In the genomic region with DNA sequence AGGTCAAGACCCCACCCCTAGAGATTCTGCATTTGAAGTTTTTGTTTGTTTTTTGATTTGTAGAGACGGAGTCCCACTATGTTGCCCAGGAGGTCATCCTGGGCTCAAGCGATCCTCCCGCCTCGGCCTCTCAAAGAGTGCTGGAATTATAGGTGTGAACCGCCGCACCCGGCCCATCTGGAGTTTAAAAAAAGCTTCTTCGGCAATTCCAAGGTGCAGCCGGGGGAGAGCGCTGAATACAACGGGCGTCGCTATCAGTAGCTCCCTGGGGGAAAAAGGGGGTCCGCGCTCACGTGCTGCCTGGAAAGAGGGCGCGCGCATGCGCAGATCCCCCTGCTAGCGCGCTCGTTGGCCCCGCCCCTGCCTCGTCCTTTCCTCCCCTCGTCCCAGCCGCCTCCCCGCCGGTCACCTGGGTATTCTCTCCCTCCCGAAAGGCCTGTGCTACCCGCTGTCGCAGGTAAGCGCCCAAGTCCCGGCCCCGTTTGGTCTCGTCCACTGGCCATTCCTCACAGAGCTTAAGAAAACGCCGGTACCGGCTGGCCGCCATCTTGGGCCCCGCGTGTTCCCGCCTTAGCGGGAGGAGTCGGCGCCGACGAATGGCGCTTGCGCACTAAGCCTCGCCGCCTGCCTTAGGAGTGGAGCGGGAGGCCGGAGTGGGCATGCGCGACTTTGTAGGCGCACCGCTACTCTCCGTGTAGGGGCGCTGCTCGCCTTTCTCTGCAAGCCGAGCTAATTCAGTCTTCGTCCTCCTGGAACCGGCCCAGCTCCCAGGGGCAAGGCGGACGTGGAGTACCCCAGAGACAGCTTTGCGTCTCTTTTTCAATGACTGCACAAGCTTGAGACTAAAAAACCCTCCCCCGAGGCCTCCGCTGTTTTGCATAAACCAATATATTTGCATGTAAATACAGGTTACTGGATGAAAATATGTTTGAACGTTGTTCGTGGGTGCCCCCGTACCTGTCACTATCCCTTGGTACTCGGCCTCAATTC, we compare ENCODE assay signal across 1 cellular context.
A peak's percentile ranks its signal among the peaks of the same experiment; 100 is the strongest.
TF ChIP-seq lines count a peak whose summit lies in the region.

UQCC2 (minus strand) TSS at position 561 of the 990 bp plus-strand sequence; CDS start at position 547, 14 bp downstream.

TF ChIP-seq in HepG2, 621 proteins besides CTCF, POLR2A, EP300 and RAD21 (continued from another document and continues in another):
- TF ChIP-seq, protein P1, sequence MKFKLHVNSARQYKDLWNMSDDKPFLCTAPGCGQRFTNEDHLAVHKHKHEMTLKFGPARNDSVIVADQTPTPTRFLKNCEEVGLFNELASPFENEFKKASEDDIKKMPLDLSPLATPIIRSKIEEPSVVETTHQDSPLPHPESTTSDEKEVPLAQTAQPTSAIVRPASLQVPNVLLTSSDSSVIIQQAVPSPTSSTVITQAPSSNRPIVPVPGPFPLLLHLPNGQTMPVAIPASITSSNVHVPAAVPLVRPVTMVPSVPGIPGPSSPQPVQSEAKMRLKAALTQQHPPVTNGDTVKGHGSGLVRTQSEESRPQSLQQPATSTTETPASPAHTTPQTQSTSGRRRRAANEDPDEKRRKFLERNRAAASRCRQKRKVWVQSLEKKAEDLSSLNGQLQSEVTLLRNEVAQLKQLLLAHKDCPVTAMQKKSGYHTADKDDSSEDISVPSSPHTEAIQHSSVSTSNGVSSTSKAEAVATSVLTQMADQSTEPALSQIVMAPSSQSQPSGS (CRISPR knock-in tag; IDR thresholded peaks at IDR 0.05) = no peak; the same call in 1 of the 2 replicates
- TF ChIP-seq LRRFIP1 (CRISPR knock-in tag; conservative IDR thresholded peaks at IDR 0.05) (no peak), MXD4 (CRISPR knock-in tag; IDR thresholded peaks at IDR 0.05) (peak; percentile 83), ZIK1 (CRISPR knock-in tag; IDR thresholded peaks at IDR 0.05; ENCODE audit: borderline replicate concordance, low read depth) (no peak; the same call in 1 of the 2 replicates), RXRB (CRISPR knock-in tag; IDR thresholded peaks at IDR 0.05; ENCODE audit: borderline replicate concordance) (no peak), CENPT (CRISPR knock-in tag; IDR thresholded peaks at IDR 0.05; ENCODE audit: low read depth) (peak; percentile 63; the same call in 1 of the 2 replicates), ZNF557 (CRISPR knock-in tag; IDR thresholded peaks at IDR 0.05) (no peak), TARDBP (CRISPR knock-in tag; IDR thresholded peaks at IDR 0.05) (peak; percentile 89), PTBP1 (IDR thresholded peaks at IDR 0.05; ENCODE audit: low read depth, low read length, poor library complexity, severe bottlenecking) (no peak), THAP8 (CRISPR knock-in tag; IDR thresholded peaks at IDR 0.05; ENCODE audit: borderline replicate concordance) (no peak; the same call in 1 of the 2 replicates), ZBTB33 (CRISPR knock-in tag; IDR thresholded peaks at IDR 0.05) (no peak), PAX8 (CRISPR knock-in tag; IDR thresholded peaks at IDR 0.05; ENCODE audit: borderline replicate concordance) (peak; percentile 99; the same call in 1 of the 2 replicates), ZNF614 (CRISPR knock-in tag; IDR thresholded peaks at IDR 0.05; ENCODE audit: borderline replicate concordance) (peak; percentile 88; the same call in 1 of the 2 replicates), PPARG (CRISPR knock-in tag; conservative IDR thresholded peaks at IDR 0.05) (peak; percentile 10; the same call in 1 of the 2 replicates), SMARCC2 (IDR thresholded peaks at IDR 0.05) (no peak), SALL2 (CRISPR knock-in tag; IDR thresholded peaks at IDR 0.05) (peak; percentile 82), ZFAT (CRISPR knock-in tag; conservative IDR thresholded peaks at IDR 0.05) (peak; percentile 80), RBM39 (IDR thresholded peaks at IDR 0.05; ENCODE audit: low read depth, low read length, poor library complexity, severe bottlenecking) (peak; percentile 95), ZNF775 (CRISPR knock-in tag; IDR thresholded peaks at IDR 0.05; ENCODE audit: borderline replicate concordance) (no peak), FOXA3 (CRISPR knock-in tag; IDR thresholded peaks at IDR 0.05) (no peak), PAF1 (CRISPR knock-in tag; IDR thresholded peaks at IDR 0.05) (no peak), EZH2 (conservative IDR thresholded peaks at IDR 0.05; ENCODE audit: low read depth, low read length) (no peak), SCMH1 (CRISPR knock-in tag; IDR thresholded peaks at IDR 0.05; ENCODE audit: borderline replicate concordance) (no peak), ZNF777 (CRISPR knock-in tag; IDR thresholded peaks at IDR 0.05) (peak; percentile 70), ELF4 (CRISPR knock-in tag; IDR thresholded peaks at IDR 0.05; ENCODE audit: borderline replicate concordance) (peak; percentile 76), ZNF746 (CRISPR knock-in tag; IDR thresholded peaks at IDR 0.05) (no peak), PHF21A (CRISPR knock-in tag; IDR thresholded peaks at IDR 0.05) (peak; percentile 89), MED8 (CRISPR knock-in tag; IDR thresholded peaks at IDR 0.05; ENCODE audit: insufficient replicate concordance) (peak; percentile 30), NAIF1 (CRISPR knock-in tag; IDR thresholded peaks at IDR 0.05; ENCODE audit: borderline replicate concordance) (0 out of 2 replicates have a peak, but pooled peaks have one; percentile 85), ZNF569 (CRISPR knock-in tag; IDR thresholded peaks at IDR 0.05; ENCODE audit: borderline replicate concordance) (no peak), YEATS2 (CRISPR knock-in tag; IDR thresholded peaks at IDR 0.05; ENCODE audit: borderline replicate concordance) (peak; percentile 86), RARG (CRISPR knock-in tag; IDR thresholded peaks at IDR 0.05; ENCODE audit: low read depth) (peak; percentile 98), SETDB1 (CRISPR knock-in tag; IDR thresholded peaks at IDR 0.05; ENCODE audit: borderline replicate concordance) (no peak), ZFP41 (CRISPR knock-in tag; IDR thresholded peaks at IDR 0.05; ENCODE audit: borderline replicate concordance) (peak; percentile 92), CREB1 (IDR thresholded peaks at IDR 0.05) (no peak), CREB1 (CRISPR knock-in tag; IDR thresholded peaks at IDR 0.05) (no peak), ZNF33A (CRISPR knock-in tag; IDR thresholded peaks at IDR 0.05; ENCODE audit: borderline replicate concordance) (no peak), NFATC3 (CRISPR knock-in tag; IDR thresholded peaks at IDR 0.05) (peak; percentile 84; the same call in 1 of the 2 replicates), POLR2G (IDR thresholded peaks at IDR 0.05; ENCODE audit: low read depth, low read length) (peak; percentile 98), CC2D1A (CRISPR knock-in tag; IDR thresholded peaks at IDR 0.05) (peak; percentile 65; the same call in 1 of the 2 replicates), HOXA5 (CRISPR knock-in tag; IDR thresholded peaks at IDR 0.05) (peak; percentile 50), AHR (CRISPR knock-in tag; IDR thresholded peaks at IDR 0.05) (peak; percentile 91), ZNF773 (CRISPR knock-in tag; IDR thresholded peaks at IDR 0.05; ENCODE audit: borderline replicate concordance) (no peak), ZNF160 (CRISPR knock-in tag; IDR thresholded peaks at IDR 0.05) (peak; percentile 91)
- TF ChIP-seq, protein P2, sequence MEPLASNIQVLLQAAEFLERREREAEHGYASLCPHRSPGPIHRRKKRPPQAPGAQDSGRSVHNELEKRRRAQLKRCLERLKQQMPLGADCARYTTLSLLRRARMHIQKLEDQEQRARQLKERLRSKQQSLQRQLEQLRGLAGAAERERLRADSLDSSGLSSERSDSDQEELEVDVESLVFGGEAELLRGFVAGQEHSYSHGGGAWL (CRISPR knock-in tag; IDR thresholded peaks at IDR 0.05) = peak; percentile 94
- TF ChIP-seq, protein P3, sequence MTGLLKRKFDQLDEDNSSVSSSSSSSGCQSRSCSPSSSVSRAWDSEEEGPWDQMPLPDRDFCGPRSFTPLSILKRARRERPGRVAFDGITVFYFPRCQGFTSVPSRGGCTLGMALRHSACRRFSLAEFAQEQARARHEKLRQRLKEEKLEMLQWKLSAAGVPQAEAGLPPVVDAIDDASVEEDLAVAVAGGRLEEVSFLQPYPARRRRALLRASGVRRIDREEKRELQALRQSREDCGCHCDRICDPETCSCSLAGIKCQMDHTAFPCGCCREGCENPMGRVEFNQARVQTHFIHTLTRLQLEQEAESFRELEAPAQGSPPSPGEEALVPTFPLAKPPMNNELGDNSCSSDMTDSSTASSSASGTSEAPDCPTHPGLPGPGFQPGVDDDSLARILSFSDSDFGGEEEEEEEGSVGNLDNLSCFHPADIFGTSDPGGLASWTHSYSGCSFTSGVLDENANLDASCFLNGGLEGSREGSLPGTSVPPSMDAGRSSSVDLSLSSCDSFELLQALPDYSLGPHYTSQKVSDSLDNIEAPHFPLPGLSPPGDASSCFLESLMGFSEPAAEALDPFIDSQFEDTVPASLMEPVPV (CRISPR knock-in tag; IDR thresholded peaks at IDR 0.05) = peak; percentile 97
- TF ChIP-seq, protein P4, sequence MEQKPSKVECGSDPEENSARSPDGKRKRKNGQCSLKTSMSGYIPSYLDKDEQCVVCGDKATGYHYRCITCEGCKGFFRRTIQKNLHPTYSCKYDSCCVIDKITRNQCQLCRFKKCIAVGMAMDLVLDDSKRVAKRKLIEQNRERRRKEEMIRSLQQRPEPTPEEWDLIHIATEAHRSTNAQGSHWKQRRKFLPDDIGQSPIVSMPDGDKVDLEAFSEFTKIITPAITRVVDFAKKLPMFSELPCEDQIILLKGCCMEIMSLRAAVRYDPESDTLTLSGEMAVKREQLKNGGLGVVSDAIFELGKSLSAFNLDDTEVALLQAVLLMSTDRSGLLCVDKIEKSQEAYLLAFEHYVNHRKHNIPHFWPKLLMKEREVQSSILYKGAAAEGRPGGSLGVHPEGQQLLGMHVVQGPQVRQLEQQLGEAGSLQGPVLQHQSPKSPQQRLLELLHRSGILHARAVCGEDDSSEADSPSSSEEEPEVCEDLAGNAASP (CRISPR knock-in tag; IDR thresholded peaks at IDR 0.05; ENCODE audit: borderline replicate concordance) = peak; percentile 86
- TF ChIP-seq, protein P5, sequence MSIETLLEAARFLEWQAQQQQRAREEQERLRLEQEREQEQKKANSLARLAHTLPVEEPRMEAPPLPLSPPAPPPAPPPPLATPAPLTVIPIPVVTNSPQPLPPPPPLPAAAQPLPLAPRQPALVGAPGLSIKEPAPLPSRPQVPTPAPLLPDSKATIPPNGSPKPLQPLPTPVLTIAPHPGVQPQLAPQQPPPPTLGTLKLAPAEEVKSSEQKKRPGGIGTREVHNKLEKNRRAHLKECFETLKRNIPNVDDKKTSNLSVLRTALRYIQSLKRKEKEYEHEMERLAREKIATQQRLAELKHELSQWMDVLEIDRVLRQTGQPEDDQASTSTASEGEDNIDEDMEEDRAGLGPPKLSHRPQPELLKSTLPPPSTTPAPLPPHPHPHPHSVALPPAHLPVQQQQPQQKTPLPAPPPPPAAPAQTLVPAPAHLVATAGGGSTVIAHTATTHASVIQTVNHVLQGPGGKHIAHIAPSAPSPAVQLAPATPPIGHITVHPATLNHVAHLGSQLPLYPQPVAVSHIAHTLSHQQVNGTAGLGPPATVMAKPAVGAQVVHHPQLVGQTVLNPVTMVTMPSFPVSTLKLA (IDR thresholded peaks at IDR 0.05) = peak; percentile 47; the same call in 1 of the 2 replicates
- TF ChIP-seq, protein P6, sequence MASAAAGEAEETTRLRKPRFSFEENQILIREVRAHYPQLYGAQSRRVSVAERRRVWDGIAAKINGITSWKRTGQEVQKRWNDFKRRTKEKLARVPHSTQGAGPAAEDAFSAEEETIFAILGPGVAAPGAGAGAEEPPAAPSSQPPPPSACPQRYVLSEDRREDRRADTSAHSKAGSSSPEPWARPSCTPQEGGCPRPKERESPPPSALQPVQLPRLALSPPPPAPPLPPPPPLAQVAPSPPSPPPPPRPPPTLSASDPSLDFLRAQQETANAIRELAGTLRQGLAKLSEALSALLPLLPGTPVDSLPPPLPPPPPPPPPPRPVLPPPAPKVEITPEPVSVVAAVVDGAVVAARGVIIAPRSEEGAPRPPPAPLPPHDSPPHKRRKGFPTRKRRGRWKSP (CRISPR knock-in tag; IDR thresholded peaks at IDR 0.05) = peak; percentile 85; the same call in 1 of the 2 replicates
- TF ChIP-seq, protein P7, sequence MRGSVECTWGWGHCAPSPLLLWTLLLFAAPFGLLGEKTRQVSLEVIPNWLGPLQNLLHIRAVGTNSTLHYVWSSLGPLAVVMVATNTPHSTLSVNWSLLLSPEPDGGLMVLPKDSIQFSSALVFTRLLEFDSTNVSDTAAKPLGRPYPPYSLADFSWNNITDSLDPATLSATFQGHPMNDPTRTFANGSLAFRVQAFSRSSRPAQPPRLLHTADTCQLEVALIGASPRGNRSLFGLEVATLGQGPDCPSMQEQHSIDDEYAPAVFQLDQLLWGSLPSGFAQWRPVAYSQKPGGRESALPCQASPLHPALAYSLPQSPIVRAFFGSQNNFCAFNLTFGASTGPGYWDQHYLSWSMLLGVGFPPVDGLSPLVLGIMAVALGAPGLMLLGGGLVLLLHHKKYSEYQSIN (CRISPR knock-in tag; IDR thresholded peaks at IDR 0.05; ENCODE audit: borderline replicate concordance) = no peak
